15 cellular contexts compared by ENCODE assay signal in genomic region chr9:129052592-129052991, GRCh38. TPM values are rescaled to one million over a fixed set of nuclear protein-coding genes. Genes with fewer than 3 reads are reported as not detected.
DNase-seq lines count a peak whose midpoint lies in the region; ATAC-seq and TF ChIP-seq lines count a peak whose summit lies in the region.
"Had no signal": no experiment of that assay in that cellular context is flagged by ENCODE, and none has a peak within 500 bp of the region (broad histone marks: within the 10 kb centered on the region; RNA-seq: fewer than 3 reads in every experiment).

No MANE protein-coding gene starts in this region.

- H3K4me3 ChIP-seq in LNCaP clone FGC (ENCODE audit: low read depth, low read length): no peak overlapping the region
- H3K4me3 ChIP-seq in left ventricle myocardium inferior: no peak overlapping the region
- H3K4me3 ChIP-seq in gastrocnemius medialis: no peak overlapping the region

- no peak for TF ChIP-seq POLR2A in gastrocnemius medialis (IDR thresholded peaks at IDR 0.05)

- H3K27me3 Mint-ChIP-seq in stimulated activated naive CD8-positive, alpha-beta T cell treated with anti-CD3 and anti-CD28 coated beads, Interleukin-15, amount 100 ng/mL, for 72 hours: no peaks in the 10 kb centered on the region
- H3K27me3 Mint-ChIP-seq: activated CD4-positive, alpha-beta T cell treated with anti-CD3 and anti-CD28 coated beads, Interleukin-2, amount 10 ng/mL, durations not matched to agents 24 days and 14 days; central memory CD8-positive, alpha-beta T cell had no signal

- H3K36me3 ChIP-seq in left ventricle myocardium inferior: peaks cover 93% of the 10 kb centered on the region
- peaks cover 0 to 46% of the 10 kb centered on the region in 2 donors for H3K36me3 ChIP-seq in gastrocnemius medialis

- TF ChIP-seq CTCF in LNCaP clone FGC (IDR thresholded peaks at IDR 0.05; ENCODE audit: control insufficient read depth, extremely low read depth, insufficient read depth) (no peak), VCaP (conservative IDR thresholded peaks at IDR 0.05) (no peak), left ventricle myocardium inferior (IDR thresholded peaks at IDR 0.05; ENCODE audit: borderline replicate concordance) (no peak), gastrocnemius medialis (IDR thresholded peaks at IDR 0.05 in 4 of 5, conservative IDR thresholded peaks at IDR 0.05 in 1 of 5) (no peak)

- H3K4me3 Mint-ChIP-seq in stimulated activated naive CD8-positive, alpha-beta T cell treated with anti-CD3 and anti-CD28 coated beads, Interleukin-15, amount 100 ng/mL, for 72 hours: no peak overlapping the region
- H3K4me3 Mint-ChIP-seq: activated CD4-positive, alpha-beta T cell treated with anti-CD3 and anti-CD28 coated beads, Interleukin-2, amount 10 ng/mL, durations not matched to agents 24 days and 14 days; central memory CD8-positive, alpha-beta T cell had no signal

- intact Hi-C loops in left ventricle myocardium inferior (cut with micrococcal nuclease) (no loop called here), gastrocnemius medialis (cut with DNase I; ENCODE audit: low total_unique reads) (no loop called here)

- no peak overlapping the region for H3K27ac Mint-ChIP-seq in stimulated activated naive CD8-positive, alpha-beta T cell treated with anti-CD3 and anti-CD28 coated beads, Interleukin-15, amount 100 ng/mL, for 72 hours
- H3K27ac Mint-ChIP-seq: activated CD4-positive, alpha-beta T cell treated with anti-CD3 and anti-CD28 coated beads, Interleukin-2, amount 10 ng/mL, durations not matched to agents 24 days and 14 days had no signal

- peaks cover 4% of the 10 kb centered on the region for H3K4me1 Mint-ChIP-seq in stimulated activated naive CD8-positive, alpha-beta T cell treated with anti-CD3 and anti-CD28 coated beads, Interleukin-15, amount 100 ng/mL, for 72 hours
- H3K4me1 Mint-ChIP-seq: activated CD4-positive, alpha-beta T cell treated with anti-CD3 and anti-CD28 coated beads, Interleukin-2, amount 10 ng/mL, durations not matched to agents 24 days and 14 days; central memory CD8-positive, alpha-beta T cell had no signal

- DNase-seq in LNCaP clone FGC (ENCODE audit: low read depth) (peak; percentile 91), left ventricle myocardium inferior (peak; percentile 86), gastrocnemius medialis (peak; percentile 61 to 87)
- no peak for DNase-seq in activated naive CD4-positive, alpha-beta T cell treated with Interleukin-2 at 50 U/mL for 16 hours
- DNase-seq in stimulated activated naive CD8-positive, alpha-beta T cell treated with anti-CD3 and anti-CD28 coated beads, Interleukin-15, amount 100 ng/mL, for 72 hours: no peak
- DNase-seq: activated CD4-positive, alpha-beta T cell treated with anti-CD3 and anti-CD28 coated beads, Interleukin-2, amount 10 ng/mL, durations not matched to agents 24 days and 14 days; activated gamma-delta T cell; Karpas-422; NCI-H82; nucleus accumbens; stimulated activated CD4-positive, alpha-beta T cell treated with anti-CD3 and anti-CD28 coated beads, Interleukin-4, amount 100 ng/mL, for 1 hour; stimulated activated naive CD4-positive, alpha-beta T cell treated with Interleukin-2 at 50 U/mL for 16 hours had no signal

- no peaks in the 10 kb centered on the region for H3K9me3 Mint-ChIP-seq in stimulated activated naive CD8-positive, alpha-beta T cell treated with anti-CD3 and anti-CD28 coated beads, Interleukin-15, amount 100 ng/mL, for 72 hours
- H3K9me3 Mint-ChIP-seq: activated CD4-positive, alpha-beta T cell treated with anti-CD3 and anti-CD28 coated beads, Interleukin-2, amount 10 ng/mL, durations not matched to agents 24 days and 14 days; central memory CD8-positive, alpha-beta T cell had no signal

- ATAC-seq in gastrocnemius medialis (peak; percentile 68 to 93), HG02642 (IDR thresholded peaks at IDR 0.05; ENCODE audit: poor library complexity, unreplicated experiment) (no peak)
- ATAC-seq in stimulated activated naive CD8-positive, alpha-beta T cell treated with anti-CD3 and anti-CD28 coated beads, Interleukin-15, amount 100 ng/mL, for 72 hours: no peak

- H3K4me1 ChIP-seq in left ventricle myocardium inferior: peaks cover 12% of the 10 kb centered on the region
- no peaks in the 10 kb centered on the region for H3K4me1 ChIP-seq in gastrocnemius medialis

- H3K27ac ChIP-seq in VCaP: peak overlapping the region; percentile 73
- H3K27ac ChIP-seq in left ventricle myocardium inferior (replicated peaks): peak overlapping the region; percentile 78
- peak overlapping the region in 2 of 4 donors; percentile 36 to 56 for H3K27ac ChIP-seq in gastrocnemius medialis

- H3K27me3 ChIP-seq in left ventricle myocardium inferior (ENCODE audit: low read depth) (no peaks in the 10 kb centered on the region), gastrocnemius medialis (no peaks in the 10 kb centered on the region)

- in situ Hi-C loops in gastrocnemius medialis (cut with MboI; ENCODE audit: low sequenced_read_pairs in 4 of 4): no loop called here

- H3K9me3 ChIP-seq in left ventricle myocardium inferior (replicated peaks): no peaks in the 10 kb centered on the region
- no peaks in the 10 kb centered on the region for H3K9me3 ChIP-seq in gastrocnemius medialis

RNA-seq across cellular contexts. Expression of gene MIGA2, which starts 16.2 kb away (rescaled TPM):
- total RNA-seq in left ventricle myocardium inferior (35.6 TPM), gastrocnemius medialis (10 to 100 TPM in 3 of 4 donors, 1 to 10 TPM in 1; 5.8 to 20.6 (median 18.1) TPM)

RNA-seq across cellular contexts. Expression of gene SH3GLB2, which starts 24.5 kb away (rescaled TPM):
- total RNA-seq in left ventricle myocardium inferior (33.9 TPM), gastrocnemius medialis (10 to 100 TPM; 33.6 to 55.1 (median 44.1) TPM)

RNA-seq across cellular contexts. Expression of gene DOLPP1, which starts 28.3 kb away (rescaled TPM):
- total RNA-seq in left ventricle myocardium inferior (9.4 TPM), gastrocnemius medialis (1 to 10 TPM; 1.6 to 4.7 (median 2.8) TPM)

RNA-seq across cellular contexts. Expression of gene CRAT, which starts 58.0 kb away (rescaled TPM):
- total RNA-seq in left ventricle myocardium inferior: 85.3 TPM
- 100 to 1,000 TPM; 137 to 167 (median 144) TPM for total RNA-seq in gastrocnemius medialis

RNA-seq across cellular contexts. Expression of gene PTPA, which starts 58.6 kb away (rescaled TPM):
- total RNA-seq in left ventricle myocardium inferior: 162 TPM
- 10 to 100 TPM; 37.6 to 71.6 (median 53.5) TPM for total RNA-seq in gastrocnemius medialis

Comparison
In these comparisons a context has a peak if more than half of its experiments do, and no peak if none do; other contexts are left out.
1. DNase-seq: peak in LNCaP clone FGC (single experiment), left ventricle myocardium inferior (single experiment) and gastrocnemius medialis (2 of 2); none in activated naive CD4-positive, alpha-beta T cell treated with Interleukin-2 at 50 U/mL for 16 hours (single experiment) and stimulated activated naive CD8-positive, alpha-beta T cell treated with anti-CD3 and anti-CD28 coated beads, Interleukin-15, amount 100 ng/mL, for 72 hours (0 of 2).
2. ATAC-seq: peak in gastrocnemius medialis (2 of 2); none in HG02642 (single experiment) and stimulated activated naive CD8-positive, alpha-beta T cell treated with anti-CD3 and anti-CD28 coated beads, Interleukin-15, amount 100 ng/mL, for 72 hours (single experiment).